ENCODE assay signal across 11 cellular contexts in genomic region chr10:11553773-11554381, GRCh38. TPM values are rescaled to one million over a fixed set of nuclear protein-coding genes. Genes with fewer than 3 reads are reported as not detected.
DNase-seq lines count a peak whose midpoint lies in the region; ATAC-seq and TF ChIP-seq lines count a peak whose summit lies in the region.
"Had no signal": no experiment of that assay in that cellular context is flagged by ENCODE, and none has a peak within 500 bp of the region (broad histone marks: within the 10 kb centered on the region; RNA-seq: fewer than 3 reads in every experiment).

No MANE protein-coding gene starts in this region.

- no peak overlapping the region for H3K27ac Mint-ChIP-seq in MCF 10A (ENCODE audit: low read depth, unreplicated experiment)

- H3K79me2 ChIP-seq in OCI-LY3 (ENCODE audit: low read length): peaks cover 21% of the 10 kb centered on the region; the same call in 1 of the 2 replicates

- H3K9me3 ChIP-seq in BLaER1 (peaks cover 46% of the 10 kb centered on the region), OCI-LY3 (ENCODE audit: insufficient read depth, low read length) (no peaks in the 10 kb centered on the region)
- H3K9me3 ChIP-seq: colonic mucosa had no signal

- H4K20me1 ChIP-seq in BLaER1 (peaks cover 14% of the 10 kb centered on the region; the same call in 1 of the 2 replicates), OCI-LY3 (ENCODE audit: insufficient read depth, low read length) (no peaks in the 10 kb centered on the region)

- TF ChIP-seq CTCF in OCI-LY3 (IDR thresholded peaks at IDR 0.05; ENCODE audit: low read depth, low read length): no peak
- no peak for TF ChIP-seq CTCF in MCF 10A (IDR thresholded peaks at IDR 0.05; ENCODE audit: unreplicated experiment)

- CTCF ChIA-PET in MCF 10A (lab: Yijun Ruan, JAX): interaction anchor here (0.6 to 0.7 kb wide), 3 partner anchors 13 to 175 kb away, joined by 3 read pairs; no protein-coding TSS in a partner anchor

- H3K4me1 Mint-ChIP-seq in MCF 10A (ENCODE audit: insufficient read depth, unreplicated experiment): peaks cover 18% of the 10 kb centered on the region

- H3K4me1 ChIP-seq in BLaER1: peaks cover 34% of the 10 kb centered on the region
- peaks cover 51% of the 10 kb centered on the region for H3K4me1 ChIP-seq in OCI-LY3 (ENCODE audit: low read length)
- H3K4me1 ChIP-seq: colonic mucosa had no signal

- H2AFZ ChIP-seq in OCI-LY3 (ENCODE audit: low read depth, low read length): no peak overlapping the region

- H3K27me3 Mint-ChIP-seq in MCF 10A (ENCODE audit: insufficient read depth, unreplicated experiment): no peaks in the 10 kb centered on the region

- H3K36me3 ChIP-seq in BLaER1 (peaks cover 10% of the 10 kb centered on the region), OCI-LY3 (replicated peaks; ENCODE audit: low read depth, low read length) (no peaks in the 10 kb centered on the region)
- H3K36me3 ChIP-seq: colonic mucosa had no signal

- no peaks in the 10 kb centered on the region for H3K36me3 Mint-ChIP-seq in MCF 10A (ENCODE audit: insufficient read depth, unreplicated experiment)

- peaks cover 13% of the 10 kb centered on the region for H3K9me3 Mint-ChIP-seq in MCF 10A (ENCODE audit: unreplicated experiment)

- H3K4me2 ChIP-seq in BLaER1 (peak overlapping the region; percentile 72), OCI-LY3 (ENCODE audit: low read length) (peak overlapping the region; percentile 76)

- H3K9ac ChIP-seq in BLaER1 (peak overlapping the region; percentile 50; the same call in 1 of the 2 replicates), OCI-LY3 (ENCODE audit: low read length) (peak overlapping the region; percentile 11; the same call in 1 of the 2 replicates)

- H3K4me3 ChIP-seq in BLaER1 (no peak overlapping the region), OCI-LY3 (ENCODE audit: low read length) (peak overlapping the region; percentile 49)
- H3K4me3 ChIP-seq: colonic mucosa, lung had no signal

- no peak overlapping the region for H3K4me3 Mint-ChIP-seq in MCF 10A (ENCODE audit: unreplicated experiment)

- H3K27ac ChIP-seq in BLaER1 (peak overlapping the region; percentile 62; the same call in 1 of the 2 replicates), OCI-LY3 (ENCODE audit: low read length) (peak overlapping the region; percentile 63)
- H3K27ac ChIP-seq: colonic mucosa had no signal

- intact Hi-C loops in MCF 10A (cut with micrococcal nuclease): no loop called here

- BruUV-seq in MCF 10A (replicated peaks; lab: Mats Ljungman, UMichigan): no TSS peak

- POLR2A ChIA-PET in MCF 10A (lab: Yijun Ruan, JAX): interaction anchor here (0.6 to 1.0 kb wide), 2 partner anchors 30 to 55 kb away, joined by 3 to 5 read pairs; no protein-coding TSS in a partner anchor

- no peak for DNase-seq in SW480 (ENCODE audit: low spot score)
- no peak for DNase-seq in NCI-H2171 treated with DMSO at 0.1 percent for 48 hours (lab: John Stamatoyannopoulos, UW)
- no peak for DNase-seq in mesenteric fat pad (ENCODE audit: low spot score)
- no peak for DNase-seq in MCF 10A (ENCODE audit: unreplicated experiment)
- DNase-seq: colonic mucosa, KG1 had no signal

- ATAC-seq in GM19023 (IDR thresholded peaks at IDR 0.05; ENCODE audit: unreplicated experiment): peak; percentile 96
- peak; percentile 83 for ATAC-seq in HG02884 (IDR thresholded peaks at IDR 0.05; ENCODE audit: unreplicated experiment)

- H3K27me3 ChIP-seq in BLaER1 (no peaks in the 10 kb centered on the region), OCI-LY3 (ENCODE audit: low read depth, low read length) (no peaks in the 10 kb centered on the region)
- H3K27me3 ChIP-seq: colonic mucosa had no signal

RNA-seq across cellular contexts. Expression of gene USP6NL, which starts 57.6 kb away (rescaled TPM):
- 18.6 TPM for total RNA-seq in mesenteric fat pad
- total RNA-seq in MCF 10A (2022): 19.0 and 19.2 TPM in 2 replicates
